9 cellular contexts compared by ENCODE assay signal in genomic region chr2:100833330-100833729, GRCh38.
"Had no signal": no experiment of that assay in that cellular context is flagged by ENCODE, and none has a peak within 500 bp of the region (broad histone marks: within the 10 kb centered on the region; RNA-seq: fewer than 3 reads in every experiment).

No MANE protein-coding gene starts in this region.

- ATAC-seq: stimulated activated naive CD8-positive, alpha-beta T cell treated with anti-CD3 and anti-CD28 coated beads, Interleukin-15, Interleukin-2, amounts not matched to agents 100 U/mL and 50 U/mL, for 24 hours had no signal

- H3K27ac ChIP-seq: brain microvascular endothelial cell had no signal

- H3K36me3 ChIP-seq: brain microvascular endothelial cell had no signal

- DNase-seq: activated CD4-positive, alpha-beta T cell treated with anti-CD3 and anti-CD28 coated beads, Interleukin-2, amount 50 U/mL, for 1 hour; activated T-cell treated with anti-CD3 and anti-CD28 coated beads, Interleukin-2, amount 50 U/mL, for 1 hour; brain microvascular endothelial cell; islet precursor cell; naive B cell; SIG-M5; stimulated activated CD4-positive, alpha-beta T cell treated with anti-CD3 and anti-CD28 coated beads, Interleukin-4, amount 100 ng/mL, for 1 hour; stimulated activated CD8-positive, alpha-beta memory T cell treated with anti-CD3 and anti-CD28 coated beads, Interleukin-4, amount 100 ng/mL, for 48 hours; stimulated activated naive CD8-positive, alpha-beta T cell treated with anti-CD3 and anti-CD28 coated beads, Interleukin-15, Interleukin-2, amounts not matched to agents 100 U/mL and 50 U/mL, for 24 hours had no signal

- H3K27me3 ChIP-seq: brain microvascular endothelial cell had no signal
